8 cellular contexts compared by ENCODE assay signal in genomic region chr1:21659099-21659923, GRCh38. TPM values are rescaled to one million over a fixed set of nuclear protein-coding genes. Genes with fewer than 3 reads are reported as not detected.
DNase-seq lines count a peak whose midpoint lies in the region; ATAC-seq, FAIRE-seq and TF ChIP-seq lines count a peak whose summit lies in the region.

No MANE protein-coding gene starts in this region.

- peaks cover 5 to 9% of the 10 kb centered on the region in 2 donors for H3K4me1 ChIP-seq in kidney (ENCODE audit: control insufficient read depth in 1 of 2, insufficient read depth in 1 of 2, low read depth in 1 of 2, low read length in 2 of 2)

- no peaks in the 10 kb centered on the region for H3K36me3 ChIP-seq in kidney (ENCODE audit: control insufficient read depth in 1 of 2, insufficient read depth in 2 of 2, low read length in 2 of 2)

- H3K27ac ChIP-seq in caudate nucleus (ENCODE audit: low read depth, low read length) (peak overlapping the region; percentile 11), kidney (ENCODE audit: low read depth in 2 of 2, low read length in 2 of 2) (no peak overlapping the region)

- CTCF ChIA-PET in AG04449 (lab: Yijun Ruan, JAX): interaction anchor here (0.7 to 10.3 kb wide), 15 partner anchors 8 to 441 kb away, joined by 3 to 116 read pairs (median 6); no protein-coding TSS in a partner anchor

- H3K4me3 ChIP-seq in AG04449 (ENCODE audit: low read depth, low read length): no peak overlapping the region
- H3K4me3 ChIP-seq in kidney (ENCODE audit: low read length in 2 of 2): peak overlapping the region in 1 of 2 donors; percentile 29

- FAIRE-seq in kidney (lab: Jason Lieb, UNC): no peak

- intact Hi-C loops in kidney (cut with DNase I): no loop called here

- peak; percentile 63 for ATAC-seq in GM21723 (IDR thresholded peaks at IDR 0.05; ENCODE audit: unreplicated experiment)
- peak; percentile 78 to 88 for ATAC-seq in activated CD4-positive, CD25-positive, alpha-beta regulatory T cell treated with anti-CD3 and anti-CD28 coated beads, Interleukin-2, amount 50 U/mL, for 24 hours
- no peak for ATAC-seq in HG03565 (IDR thresholded peaks at IDR 0.05; ENCODE audit: unreplicated experiment)

- TF ChIP-seq CTCF in AG04449 (IDR thresholded peaks at IDR 0.05; ENCODE audit: insufficient read depth, low read length, missing control alignments): peak; percentile 96
- peak; percentile 96 for TF ChIP-seq CTCF in kidney (IDR thresholded peaks at IDR 0.05; ENCODE audit: borderline replicate concordance, extremely low read depth, insufficient read depth)

- DNase-seq in AG04449 (ENCODE audit: low read depth, low spot score) (no peak), NCI-H2196 (lab: John Stamatoyannopoulos, UW; ENCODE audit: unreplicated experiment) (peak; percentile 90), caudate nucleus (lab: John Stamatoyannopoulos, UW) (peak in 55 of 61 donors; percentile 23 to 95 (median 81)), kidney (peak; percentile 92)
- DNase-seq in stimulated activated CD4-positive, alpha-beta T cell treated with anti-CD3 and anti-CD28 coated beads, Interleukin-1b, Interleukin-23, amount 100 ng/mL, for 48 hours: peak; percentile 78

- H3K9me3 ChIP-seq in kidney (ENCODE audit: control insufficient read depth in 1 of 2, low read length in 2 of 2): no peaks in the 10 kb centered on the region

- POLR2A ChIA-PET in AG04449 (lab: Yijun Ruan, JAX): no interaction called here

- no peak overlapping the region for H3K9ac ChIP-seq in kidney (ENCODE audit: low read length in 2 of 2)

RNA-seq across cellular contexts. Expression of gene RAP1GAP, which starts 9.8 kb away (rescaled TPM):
- 39.2 TPM for total RNA-seq in kidney
- 200 TPM for polyA plus RNA-seq in kidney (ENCODE audit: insufficient read depth, low read depth, low replicate concordance)
